In genomic region chr1:245045087-245045881, GRCh38 we compare ENCODE assay signal across 1 cellular context.
TF ChIP-seq lines count a peak whose summit lies in the region.

No MANE protein-coding gene starts in this region.

TF ChIP-seq in GM23338, 12 proteins besides CTCF, POLR2A, EP300 and RAD21 (continued from another document):
- TF ChIP-seq REST (IDR thresholded peaks at IDR 0.05; ENCODE audit: unreplicated experiment) = no peak
- TF ChIP-seq CREB1 (CRISPR knock-in tag; IDR thresholded peaks at IDR 0.05; ENCODE audit: low read depth) = no peak
- no peak for TF ChIP-seq ZNF331 (CRISPR knock-in tag; IDR thresholded peaks at IDR 0.05; ENCODE audit: low read depth)
TF ChIP-seq in GM23338: peak in this region for 0.
